Comparison of ENCODE assay signal across 1 cellular context in genomic region chr19:4374451-4375163, GRCh38.
A peak's percentile ranks its signal among the peaks of the same experiment; 100 is the strongest.
TF ChIP-seq lines count a peak whose summit lies in the region.

No MANE protein-coding gene starts in this region.

TF ChIP-seq in HepG2, 621 proteins besides CTCF, POLR2A, EP300 and RAD21 (continued from another document and continues in another):
- TF ChIP-seq THAP9 (CRISPR knock-in tag; IDR thresholded peaks at IDR 0.05; ENCODE audit: borderline replicate concordance): 0 out of 2 replicates have a peak, but pooled peaks have one; percentile 41
- no peak for TF ChIP-seq DBP (CRISPR knock-in tag; IDR thresholded peaks at IDR 0.05; ENCODE audit: not compliant biosample characterization)
- TF ChIP-seq ZBTB43 (CRISPR knock-in tag; conservative IDR thresholded peaks at IDR 0.05): peak; percentile 62; the same call in 1 of the 2 replicates
- TF ChIP-seq RBM22 (optimal IDR thresholded peaks at IDR 0.05; ENCODE audit: low read length): peak; percentile 1
- TF ChIP-seq BRF2 (CRISPR knock-in tag; IDR thresholded peaks at IDR 0.05): no peak
- no peak for TF ChIP-seq SRSF1 (optimal IDR thresholded peaks at IDR 0.05; ENCODE audit: low read depth, low read length)
- TF ChIP-seq PHF20 (CRISPR knock-in tag; IDR thresholded peaks at IDR 0.05): 0 out of 2 replicates have a peak, but pooled peaks have one; percentile 35
- TF ChIP-seq MIXL1 (CRISPR knock-in tag; IDR thresholded peaks at IDR 0.05): no peak
- TF ChIP-seq RFXANK (CRISPR knock-in tag; IDR thresholded peaks at IDR 0.05): no peak; the same call in 1 of the 2 replicates
- no peak for TF ChIP-seq TEF (CRISPR knock-in tag; IDR thresholded peaks at IDR 0.05)
- no peak for TF ChIP-seq ATM (IDR thresholded peaks at IDR 0.05; ENCODE audit: borderline replicate concordance)
- TF ChIP-seq KLF16 (CRISPR knock-in tag; IDR thresholded peaks at IDR 0.05): peak in 1 of 2 experiments; percentile 92; a peak in 2 of 4 replicates
- no peak for TF ChIP-seq ZNF552 (CRISPR knock-in tag; IDR thresholded peaks at IDR 0.05; ENCODE audit: borderline replicate concordance)
- peak; percentile 73 for TF ChIP-seq ZNF18 (CRISPR knock-in tag; IDR thresholded peaks at IDR 0.05; ENCODE audit: insufficient replicate concordance)
- peak; percentile 36 for TF ChIP-seq HNRNPLL (IDR thresholded peaks at IDR 0.05; ENCODE audit: low read depth, low read length, poor library complexity, severe bottlenecking)
- no peak for TF ChIP-seq SETDB1 (CRISPR knock-in tag; IDR thresholded peaks at IDR 0.05; ENCODE audit: borderline replicate concordance)
- peak; percentile 83; the same call in 1 of the 2 replicates for TF ChIP-seq ZNF670 (CRISPR knock-in tag; IDR thresholded peaks at IDR 0.05; ENCODE audit: borderline replicate concordance)
- TF ChIP-seq ZNF615 (CRISPR knock-in tag; IDR thresholded peaks at IDR 0.05; ENCODE audit: borderline replicate concordance): peak; percentile 88; the same call in 1 of the 2 replicates
- TF ChIP-seq HIC2 (CRISPR knock-in tag; IDR thresholded peaks at IDR 0.05; ENCODE audit: low read depth): peak; percentile 74; the same call in 1 of the 2 replicates
- TF ChIP-seq ZNF10 (CRISPR knock-in tag; IDR thresholded peaks at IDR 0.05; ENCODE audit: borderline replicate concordance, low read depth): no peak
- no peak for TF ChIP-seq STAT6 (CRISPR knock-in tag; IDR thresholded peaks at IDR 0.05; ENCODE audit: borderline replicate concordance)
- 0 out of 2 replicates have a peak, but pooled peaks have one; percentile 60 for TF ChIP-seq AHDC1 (CRISPR knock-in tag; IDR thresholded peaks at IDR 0.05; ENCODE audit: borderline replicate concordance)
- TF ChIP-seq CEBPZ (IDR thresholded peaks at IDR 0.05; ENCODE audit: low read length): no peak
- TF ChIP-seq FOXA1 (IDR thresholded peaks at IDR 0.05): no peak
- TF ChIP-seq FOXA1 (CRISPR knock-in tag; IDR thresholded peaks at IDR 0.05): peak; percentile 8; the same call in 1 of the 2 replicates
- TF ChIP-seq ZNF660 (CRISPR knock-in tag; IDR thresholded peaks at IDR 0.05; ENCODE audit: borderline replicate concordance, low read depth): no peak
- no peak for TF ChIP-seq ELF4 (CRISPR knock-in tag; IDR thresholded peaks at IDR 0.05; ENCODE audit: borderline replicate concordance)
- TF ChIP-seq ZNF530 (CRISPR knock-in tag; IDR thresholded peaks at IDR 0.05; ENCODE audit: low read depth): no peak
- no peak for TF ChIP-seq U2AF2 (IDR thresholded peaks at IDR 0.05; ENCODE audit: low read depth, low read length)
